ENCODE assay signal across 13 cellular contexts in the genomic region with DNA sequence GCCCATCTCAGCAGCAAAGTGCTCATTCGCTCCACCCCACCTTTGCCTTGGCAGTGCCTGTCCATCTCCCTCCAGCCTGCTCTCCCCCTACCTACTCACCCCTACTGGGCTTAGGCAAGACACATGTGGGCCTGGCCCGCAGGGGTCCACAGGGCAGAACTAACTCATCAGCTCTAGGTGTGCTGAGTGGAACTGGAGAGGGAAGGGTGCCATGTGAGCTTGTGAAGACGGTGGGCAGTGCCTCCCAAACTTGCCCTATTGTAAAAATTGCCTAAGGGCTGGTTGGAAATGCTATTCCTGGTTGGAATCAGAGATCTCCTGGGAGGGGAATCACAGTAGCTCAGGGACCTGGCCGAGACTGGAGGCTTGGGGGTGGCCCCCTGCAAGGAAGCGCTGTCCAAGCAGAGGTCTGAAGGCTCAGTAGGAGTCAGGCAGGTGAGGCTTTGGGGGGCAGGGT. TPM values are rescaled to one million over a fixed set of nuclear protein-coding genes. Genes with fewer than 3 reads are reported as not detected.
A peak's percentile ranks its signal among the peaks of the same experiment; 100 is the strongest.
DNase-seq lines count a peak whose midpoint lies in the region; ATAC-seq and TF ChIP-seq lines count a peak whose summit lies in the region.
"Had no signal": no experiment of that assay in that cellular context is flagged by ENCODE, and none has a peak within 500 bp of the region (broad histone marks: within the 10 kb centered on the region; RNA-seq: fewer than 3 reads in every experiment).

No MANE protein-coding gene starts in this region.

- no peaks in the 10 kb centered on the region for H3K27me3 Mint-ChIP-seq in activated CD8-positive, alpha-beta T cell treated with anti-CD3 and anti-CD28 coated beads for 36 hours
- peaks cover 9 to 21% (median 12%) of the 10 kb centered on the region in 3 donors for H3K27me3 Mint-ChIP-seq in immature natural killer cell (ENCODE audit: low read depth in 3 of 3)
- no peaks in the 10 kb centered on the region for H3K27me3 Mint-ChIP-seq in stimulated activated naive CD8-positive, alpha-beta T cell treated with anti-CD3 and anti-CD28 coated beads, Interleukin-15, amount 100 ng/mL, for 72 hours

- H3K9me3 Mint-ChIP-seq in activated CD8-positive, alpha-beta T cell treated with anti-CD3 and anti-CD28 coated beads for 36 hours: peaks cover 5% of the 10 kb centered on the region
- no peaks in the 10 kb centered on the region for H3K9me3 Mint-ChIP-seq in immature natural killer cell
- H3K9me3 Mint-ChIP-seq in stimulated activated naive CD8-positive, alpha-beta T cell treated with anti-CD3 and anti-CD28 coated beads, Interleukin-15, amount 100 ng/mL, for 72 hours: peaks cover under 1 to 5% of the 10 kb centered on the region in 2 donors

- peaks cover 64% of the 10 kb centered on the region for H3K4me1 Mint-ChIP-seq in activated CD8-positive, alpha-beta T cell treated with anti-CD3 and anti-CD28 coated beads for 36 hours (ENCODE audit: low read depth)
- H3K4me1 Mint-ChIP-seq in immature natural killer cell: peaks cover 68 to 70% of the 10 kb centered on the region in 2 donors
- peaks cover 65% of the 10 kb centered on the region for H3K4me1 Mint-ChIP-seq in stimulated activated naive CD8-positive, alpha-beta T cell treated with anti-CD3 and anti-CD28 coated beads, Interleukin-15, amount 100 ng/mL, for 72 hours

- intact Hi-C loops in activated CD8-positive, alpha-beta T cell treated with anti-CD3 and anti-CD28 coated beads for 36 hours (cut with micrococcal nuclease): loop anchor here (5.0 kb wide), 4 partner anchors 48 to 173 kb away; partner anchors contain the start of genes IGFBP4 and TOP2A

- peak; percentile 51 for DNase-seq in activated effector memory CD4-positive, alpha-beta T cell treated with anti-CD3 and anti-CD28 coated beads, Interleukin-2, amount 50 U/mL, for 16 hours
- DNase-seq in activated effector memory CD4-positive, alpha-beta T cell treated with Interleukin-2 at 50 U/mL for 16 hours: no peak
- DNase-seq in activated CD8-positive, alpha-beta T cell treated with anti-CD3 and anti-CD28 coated beads for 36 hours: no peak
- DNase-seq in immature natural killer cell (no peak), hippocampal formation (lab: John Stamatoyannopoulos, UW) (no peak), HuH-7.5 (ENCODE audit: low spot score) (no peak), NCI-H510A (lab: John Stamatoyannopoulos, UW) (no peak)
- no peak for DNase-seq in stimulated activated naive CD8-positive, alpha-beta T cell treated with anti-CD3 and anti-CD28 coated beads, Interleukin-15, amount 100 ng/mL, for 72 hours
- DNase-seq: amygdala, kidney glomerular epithelial cell had no signal

- POLR2A ChIA-PET in activated CD8-positive, alpha-beta T cell treated with anti-CD3 and anti-CD28 coated beads for 36 hours (lab: Charles Lee): interaction anchor here (0.6 to 19.7 kb wide), 11 partner anchors 9 to 351 kb away, joined by 3 to 548 read pairs (median 4); partner anchors contain the start of genes CCR7 and TOP2A

- H3K4me3 Mint-ChIP-seq in activated CD8-positive, alpha-beta T cell treated with anti-CD3 and anti-CD28 coated beads for 36 hours: peak overlapping the region; percentile 73
- peak overlapping the region in 3 of 5 donors; percentile 30 to 57 (median 44) for H3K4me3 Mint-ChIP-seq in immature natural killer cell
- peak overlapping the region; percentile 38 to 85 for H3K4me3 Mint-ChIP-seq in stimulated activated naive CD8-positive, alpha-beta T cell treated with anti-CD3 and anti-CD28 coated beads, Interleukin-15, amount 100 ng/mL, for 72 hours

- H3K27ac Mint-ChIP-seq in activated CD8-positive, alpha-beta T cell treated with anti-CD3 and anti-CD28 coated beads for 36 hours: peak overlapping the region; percentile 95
- H3K27ac Mint-ChIP-seq in immature natural killer cell: peak overlapping the region in 5 of 6 donors; percentile 12 to 82 (median 80)
- peak overlapping the region in 1 of 2 donors; percentile 86 for H3K27ac Mint-ChIP-seq in stimulated activated naive CD8-positive, alpha-beta T cell treated with anti-CD3 and anti-CD28 coated beads, Interleukin-15, amount 100 ng/mL, for 72 hours

- H3K36me3 Mint-ChIP-seq in activated CD8-positive, alpha-beta T cell treated with anti-CD3 and anti-CD28 coated beads for 36 hours (ENCODE audit: low read depth): peaks cover 3% of the 10 kb centered on the region
- peaks cover 3 to 11% (median 10%) of the 10 kb centered on the region in 3 donors for H3K36me3 Mint-ChIP-seq in immature natural killer cell
- H3K36me3 Mint-ChIP-seq: IgD-negative memory B cell had no signal

- no peak for ATAC-seq in activated CD8-positive, alpha-beta T cell treated with anti-CD3 and anti-CD28 coated beads for 36 hours
- ATAC-seq in stimulated activated naive CD8-positive, alpha-beta T cell treated with anti-CD3 and anti-CD28 coated beads, Interleukin-15, amount 100 ng/mL, for 72 hours: no peak
- ATAC-seq: gastrocnemius medialis had no signal

- no peak for TF ChIP-seq CTCF in activated CD8-positive, alpha-beta T cell treated with anti-CD3 and anti-CD28 coated beads for 36 hours (IDR thresholded peaks at IDR 0.05)

- CTCF ChIA-PET in activated CD8-positive, alpha-beta T cell treated with anti-CD3 and anti-CD28 coated beads for 36 hours (lab: Charles Lee): interaction anchor here (2.4 to 15.3 kb wide), 9 partner anchors 9 to 169 kb away, joined by 8 to 234 read pairs (median 97); partner anchors contain the start of genes GJD3, IGFBP4 and TOP2A

RNA-seq across cellular contexts. Expression of gene TNS4, which starts 29.1 kb away (rescaled TPM):
- total RNA-seq in activated CD8-positive, alpha-beta T cell treated with anti-CD3 and anti-CD28 coated beads for 36 hours: 1 to 10 TPM; 5.8 to 6.3 TPM
- polyA plus RNA-seq in immature natural killer cell: under 1 TPM in 1 of 3 donors, not detected in 2; 0.12 TPM
- total RNA-seq: dermis microvascular lymphatic vessel endothelial cell had no signal
- polyA plus RNA-seq: IgD-negative memory B cell had no signal

RNA-seq across cellular contexts. Expression of gene CCR7, which starts 34.7 kb away (rescaled TPM):
- 100 to 1,000 TPM; 297 to 302 TPM for total RNA-seq in activated CD8-positive, alpha-beta T cell treated with anti-CD3 and anti-CD28 coated beads for 36 hours
- 10 to 100 TPM; 29.6 to 50.9 (median 43.2) TPM for polyA plus RNA-seq in immature natural killer cell
